In genomic region chr2:109261906-109262631, GRCh38 we compare ENCODE assay signal across 14 cellular contexts.
"Had no signal": no experiment of that assay in that cellular context is flagged by ENCODE, and none has a peak within 500 bp of the region (broad histone marks: within the 10 kb centered on the region; RNA-seq: fewer than 3 reads in every experiment).

No MANE protein-coding gene starts in this region.

- H3K27ac ChIP-seq: brain microvascular endothelial cell, coronary artery, psoas muscle, right lobe of liver, thoracic aorta had no signal

- H3K4me1 ChIP-seq: right lobe of liver had no signal

- DNase-seq: activated CD4-positive, alpha-beta T cell treated with anti-CD3 and anti-CD28 coated beads, Interleukin-2, amount 10 ng/mL, durations not matched to agents 7 days and 5 days; activated CD4-positive, CD25-positive, alpha-beta regulatory T cell; activated naive CD8-positive, alpha-beta T cell treated with anti-CD3 and anti-CD28 coated beads for 36 hours; anterior cingulate cortex; brain microvascular endothelial cell; effector CD8-positive, alpha-beta T cell; foreskin melanocyte; kidney glomerular epithelial cell; psoas muscle; stimulated activated CD4-positive, alpha-beta T cell treated with anti-CD3 and anti-CD28 coated beads, Interleukin-12 subunit alpha, Interleukin-12 subunit beta, amount 100 ng/mL, for 4 hours; stimulated activated CD4-positive, alpha-beta T cell treated with anti-CD3 and anti-CD28 coated beads, Interleukin-2, amount 100 ng/mL, for 24 hours had no signal

- H3K27me3 ChIP-seq: right lobe of liver had no signal

- ATAC-seq: psoas muscle, right lobe of liver had no signal
